Comparison of ENCODE assay signal across 10 cellular contexts in the genomic region with DNA sequence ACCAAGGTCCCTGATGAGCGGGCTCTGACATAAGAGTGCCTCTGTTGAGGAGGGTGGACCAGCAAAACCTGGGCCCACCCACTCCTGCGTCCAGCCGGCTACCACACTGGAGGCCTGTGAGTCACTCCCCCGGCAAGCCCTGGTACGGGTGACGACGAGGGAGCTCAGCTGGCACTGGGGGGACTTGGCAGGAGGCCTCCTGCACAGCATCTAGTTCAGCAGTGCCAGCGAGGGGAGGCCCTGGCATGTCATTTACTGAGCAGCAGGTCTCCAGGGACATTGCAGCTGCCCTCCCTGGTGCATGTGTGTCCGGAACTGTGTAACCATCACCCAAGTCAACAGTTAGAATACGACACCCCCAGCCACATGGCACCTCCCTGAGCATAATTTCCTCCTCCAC. TPM values are rescaled to one million over a fixed set of nuclear protein-coding genes. Genes with fewer than 3 reads are reported as not detected.
DNase-seq lines count a peak whose midpoint lies in the region; ATAC-seq, FAIRE-seq and TF ChIP-seq lines count a peak whose summit lies in the region.
"Had no signal": no experiment of that assay in that cellular context is flagged by ENCODE, and none has a peak within 500 bp of the region (broad histone marks: within the 10 kb centered on the region; RNA-seq: fewer than 3 reads in every experiment).

No MANE protein-coding gene starts in this region.

- no peak for TF ChIP-seq CTCF in keratinocyte (optimal IDR thresholded peaks at IDR 0.05 in 1 of 3, IDR thresholded peaks at IDR 0.05 in 1 of 3, conservative IDR thresholded peaks at IDR 0.05 in 1 of 3; ENCODE audit: extremely low read depth in 1 of 3, insufficient read depth in 2 of 3, low read length in 3 of 3)

- H3K36me3 ChIP-seq in keratinocyte (ENCODE audit: control insufficient read depth in 2 of 2, extremely low read depth in 1 of 2, insufficient read depth in 2 of 2, low read length in 2 of 2), result peaks cover 28 to 46% of the 10 kb centered on the region in 2 experiments

- H3K9me3 Mint-ChIP-seq in stimulated activated memory B cell treated with anti-CD40 and anti-IgM and Interleukin-4, amounts not matched to agents 10 μg/mL and 1 μg/mL and 100 μg/mL, for 72 hours, result no peaks in the 10 kb centered on the region
- H3K9me3 Mint-ChIP-seq: neural crest cell had no signal

- peak overlapping the region; percentile 94 for H3K27ac ChIP-seq in angular gyrus (ENCODE audit: low read depth, low read length)
- peak overlapping the region; percentile 99 for H3K27ac ChIP-seq in keratinocyte (ENCODE audit: control insufficient read depth, insufficient read depth, low read length)

- H3K4me1 Mint-ChIP-seq in stimulated activated memory B cell treated with anti-CD40 and anti-IgM and Interleukin-4, amounts not matched to agents 10 μg/mL and 1 μg/mL and 100 μg/mL, for 72 hours, result peaks cover 36% of the 10 kb centered on the region

- H3K27me3 Mint-ChIP-seq in stimulated activated memory B cell treated with anti-CD40 and anti-IgM and Interleukin-4, amounts not matched to agents 10 μg/mL and 1 μg/mL and 100 μg/mL, for 72 hours, result no peaks in the 10 kb centered on the region

- H3K4me1 ChIP-seq in keratinocyte (ENCODE audit: control insufficient read depth, extremely low read depth, insufficient read depth, low read length), result peaks cover 93% of the 10 kb centered on the region

- dilution Hi-C loops in keratinocyte (cut with MboI; ENCODE audit: extremely low pct_ligation_motif_present, low sequenced_read_pairs), result no loop called here

- H3K9ac ChIP-seq in keratinocyte (ENCODE audit: control insufficient read depth, extremely low read depth, insufficient read depth, low read length), result peak overlapping the region; percentile 86

- DNase-seq in HT1080 (ENCODE audit: low read depth), result peak; percentile 66
- DNase-seq in keratinocyte (ENCODE audit: low read depth, low spot score), result no peak
- DNase-seq in LoVo (ENCODE audit: low spot score), result no peak
- DNase-seq in stimulated activated naive CD4-positive, alpha-beta T cell treated with Interleukin-2 at 50 U/mL for 16 hours (lab: John Stamatoyannopoulos, UW), result no peak

- ATAC-seq in stimulated activated memory B cell treated with anti-CD40 and anti-IgM and Interleukin-4, amounts not matched to agents 10 μg/mL and 1 μg/mL and 100 μg/mL, for 72 hours, result peak; percentile 88
- ATAC-seq in esophagus mucosa (no peak), HG03571 (IDR thresholded peaks at IDR 0.05; ENCODE audit: unreplicated experiment) (no peak)

- H3K36me3 Mint-ChIP-seq in stimulated activated memory B cell treated with anti-CD40 and anti-IgM and Interleukin-4, amounts not matched to agents 10 μg/mL and 1 μg/mL and 100 μg/mL, for 72 hours, result peaks cover 6% of the 10 kb centered on the region

- no peaks in the 10 kb centered on the region for H3K27me3 ChIP-seq in keratinocyte (ENCODE audit: control insufficient read depth, extremely low read depth, insufficient read depth, low read length)

- peak; percentile 32 for FAIRE-seq in keratinocyte (lab: Jason Lieb, UNC)
- FAIRE-seq: G401.6 had no signal

- H3K27ac Mint-ChIP-seq in stimulated activated memory B cell treated with anti-CD40 and anti-IgM and Interleukin-4, amounts not matched to agents 10 μg/mL and 1 μg/mL and 100 μg/mL, for 72 hours, result peak overlapping the region; percentile 66

- H3K4me3 ChIP-seq in keratinocyte (ENCODE audit: control insufficient read depth in 2 of 3, extremely low read depth in 1 of 3, insufficient read depth in 2 of 3, low read depth in 1 of 3, low read length in 3 of 3), result no peak overlapping the region

- H3K4me3 Mint-ChIP-seq in stimulated activated memory B cell treated with anti-CD40 and anti-IgM and Interleukin-4, amounts not matched to agents 10 μg/mL and 1 μg/mL and 100 μg/mL, for 72 hours, result no peak overlapping the region
- H3K4me3 Mint-ChIP-seq: neural crest cell had no signal

- H3K4me2 ChIP-seq in keratinocyte (ENCODE audit: control insufficient read depth, extremely low read depth, insufficient read depth, low read depth, low read length), result no peak overlapping the region

- no peaks in the 10 kb centered on the region for H4K20me1 ChIP-seq in keratinocyte (ENCODE audit: control insufficient read depth, extremely low read depth, insufficient read depth, low read length)

- peaks cover 71% of the 10 kb centered on the region for H3K79me2 ChIP-seq in keratinocyte (ENCODE audit: control insufficient read depth, insufficient read depth, low read length)

- H3K9me1 ChIP-seq in keratinocyte (ENCODE audit: control insufficient read depth, extremely low read depth, insufficient read depth, low read length), result no peaks in the 10 kb centered on the region

- H2AFZ ChIP-seq in keratinocyte (ENCODE audit: control insufficient read depth, low read length), result no peak overlapping the region

- H3K9me3 ChIP-seq in keratinocyte (ENCODE audit: control insufficient read depth, low read depth, low read length), result no peaks in the 10 kb centered on the region

RNA-seq across cellular contexts. Expression of gene CD9, which starts 24.4 kb away (rescaled TPM):
- total RNA-seq in HT1080 (2014; rRNA removed; shearing (Covaris generic)), result 35.8 and 41.8 TPM in 2 replicates
- polyA plus RNA-seq in HT1080 (2015; cell fraction: cytosol; rRNA removed), result 23.4 and 25.8 TPM in 2 replicates
- 29.0 and 30.5 TPM in 2 replicates for polyA plus RNA-seq in HT1080 (2015; cell fraction: nucleus; rRNA removed)
- 922 to 1,166 TPM (median 1,084 TPM) in 3 replicates for polyA plus RNA-seq in keratinocyte
- 172 TPM for polyA plus RNA-seq in keratinocyte (2011; ENCODE audit: low read depth)
- polyA plus RNA-seq in keratinocyte (2011; cell fraction: cytosol; rRNA removed), result 591 and 749 TPM in 2 replicates
- polyA plus RNA-seq in keratinocyte (2011; cell fraction: nucleus; rRNA removed), result 1,144 and 1,488 TPM in 2 replicates
- polyA plus RNA-seq in keratinocyte (2012; ENCODE audit: low replicate concordance), result 605 and 776 TPM in 2 replicates
- 431 to 802 TPM (median 750 TPM) in 3 replicates for polyA minus RNA-seq in keratinocyte
- polyA minus RNA-seq in keratinocyte (2011; cell fraction: cytosol; rRNA and poly(A)+ RNA removed), result 467 TPM
- 442 and 537 TPM in 2 replicates for polyA minus RNA-seq in keratinocyte (2011; cell fraction: nucleus; rRNA and poly(A)+ RNA removed)
- total RNA-seq in esophagus mucosa, result 597 TPM

Comparison
In these comparisons a context has a peak if more than half of its experiments do, and no peak if none do; other contexts are left out.
1. RNA of gene CD9, which starts 24.4 kb away (total RNA-seq): 597 TPM in esophagus mucosa (single experiment); 35.8 to 41.8 TPM in HT1080; every median in the first group is over 10 times any median in the second.